In genomic region chr7:97439637-97440214, GRCh38 we compare ENCODE assay signal across 1 cellular context.
TF ChIP-seq lines count a peak whose summit lies in the region.

No MANE protein-coding gene starts in this region.

TF ChIP-seq in K562, 482 proteins besides CTCF, POLR2A, EP300 and RAD21 (continued from another document):
- no peak for TF ChIP-seq ZBTB5 (IDR thresholded peaks at IDR 0.05)
- TF ChIP-seq ZNF280B (CRISPR knock-in tag; IDR thresholded peaks at IDR 0.05) = peak; percentile 86; the same call in 1 of the 2 replicates
- no peak for TF ChIP-seq FOSL1 (tag; conservative IDR thresholded peaks at IDR 0.05)
- TF ChIP-seq NR3C1 (CRISPR knock-in tag; IDR thresholded peaks at IDR 0.05) = no peak
- TF ChIP-seq POLR2AphosphoS5 (IDR thresholded peaks at IDR 0.05; ENCODE audit: control insufficient read depth, insufficient read depth, low read depth, low read length) = no peak
